24 cellular contexts compared by ENCODE assay signal in genomic region chr9:86328153-86328552, GRCh38.
"Had no signal": no experiment of that assay in that cellular context is flagged by ENCODE, and none has a peak within 500 bp of the region (broad histone marks: within the 10 kb centered on the region; RNA-seq: fewer than 3 reads in every experiment).

No MANE protein-coding gene starts in this region.

- DNase-seq: activated CD4-positive, alpha-beta memory T cell treated with anti-CD3 and anti-CD28 coated beads, Interleukin-2, amount 10 ng/mL, durations not matched to agents 7 days and 5 days; activated CD4-positive, alpha-beta T cell treated with anti-CD3 and anti-CD28 coated beads for 4 hours; activated CD4-positive, CD25-positive, alpha-beta regulatory T cell; activated naive CD4-positive, alpha-beta T cell; colonic mucosa; dorsolateral prefrontal cortex; effector memory CD8-positive, alpha-beta T cell; glutamatergic neuron; hippocampal formation; right cardiac atrium; stimulated activated CD4-positive, alpha-beta T cell treated with anti-CD3 and anti-CD28 coated beads, Interleukin-12 subunit alpha, Interleukin-12 subunit beta, amount 100 ng/mL, for 4 hours; stimulated activated CD4-positive, alpha-beta T cell treated with anti-CD3 and anti-CD28 coated beads, Interleukin-4, amount 100 ng/mL, for 4 hours; stimulated activated naive CD8-positive, alpha-beta T cell treated with anti-CD3 and anti-CD28 coated beads, Interleukin-15, Interleukin-2, amounts not matched to agents 100 U/mL and 50 U/mL, for 24 hours; upper lobe of left lung had no signal

- H3K27ac Mint-ChIP-seq: activated CD4-positive, alpha-beta memory T cell treated with anti-CD3 and anti-CD28 coated beads, Interleukin-2, amount 10 ng/mL, durations not matched to agents 7 days and 5 days; activated T-helper 2 cell treated with anti-CD3 and anti-CD28 coated beads, Interferon-gamma antibody, Interleukin-2, Interleukin-4, amounts not matched to agents 10 μg/mL and 5 μg/mL and 100 μg/mL, durations not matched to agents 14 hours and 24 hours and 36 hours; natural killer cell treated with Interleukin-12 subunit alpha and Interleukin-12 subunit beta and Interleukin-15 and Interleukin-18, amount 100 ng/mL, for 72 hours; T-helper 1 cell treated with Interleukin-12 subunit alpha and Interleukin-12 subunit beta and Interleukin-4 antibody, amounts not matched to agents 30 μg/mL and 1 μg/mL, for 36 hours had no signal

- H3K27me3 ChIP-seq: adrenal gland, ascending aorta, colonic mucosa, dorsolateral prefrontal cortex, esophagus muscularis mucosa, upper lobe of left lung had no signal

- ATAC-seq: effector memory CD8-positive, alpha-beta T cell; natural killer cell treated with Interleukin-12 subunit alpha and Interleukin-12 subunit beta and Interleukin-15 and Interleukin-18, amount 100 ng/mL, for 72 hours; right cardiac atrium; stimulated activated naive CD8-positive, alpha-beta T cell treated with anti-CD3 and anti-CD28 coated beads, Interleukin-15, Interleukin-2, amounts not matched to agents 100 U/mL and 50 U/mL, for 24 hours had no signal

- H2AFZ ChIP-seq: parathyroid adenoma had no signal

- H3K4me3 Mint-ChIP-seq: activated CD4-positive, alpha-beta memory T cell treated with anti-CD3 and anti-CD28 coated beads, Interleukin-2, amount 10 ng/mL, durations not matched to agents 7 days and 5 days; activated naive CD8-positive, alpha-beta T cell; central memory CD8-positive, alpha-beta T cell; effector memory CD8-positive, alpha-beta T cell; natural killer cell treated with Interleukin-12 subunit alpha and Interleukin-12 subunit beta and Interleukin-15 and Interleukin-18, amount 100 ng/mL, for 72 hours; T-helper 1 cell treated with Interleukin-12 subunit alpha and Interleukin-12 subunit beta and Interleukin-4 antibody, amounts not matched to agents 30 μg/mL and 1 μg/mL, for 36 hours had no signal

- H3K9me3 ChIP-seq: adrenal gland, ascending aorta, colonic mucosa, esophagus muscularis mucosa, upper lobe of left lung had no signal

- H3K4me1 ChIP-seq: ascending aorta, colonic mucosa, esophagus muscularis mucosa, parathyroid adenoma, upper lobe of left lung had no signal

- H3K4me3 ChIP-seq: adrenal gland, ascending aorta, colonic mucosa, dorsolateral prefrontal cortex, esophagus muscularis mucosa, upper lobe of left lung had no signal

- FAIRE-seq: frontal cortex had no signal

- H3K9me3 Mint-ChIP-seq: activated CD4-positive, alpha-beta memory T cell treated with anti-CD3 and anti-CD28 coated beads, Interleukin-2, amount 10 ng/mL, durations not matched to agents 7 days and 5 days; central memory CD8-positive, alpha-beta T cell; effector memory CD8-positive, alpha-beta T cell; T-helper 1 cell treated with Interleukin-12 subunit alpha and Interleukin-12 subunit beta and Interleukin-4 antibody, amounts not matched to agents 30 μg/mL and 1 μg/mL, for 36 hours had no signal

- H3K27ac ChIP-seq: ascending aorta, colonic mucosa, esophagus muscularis mucosa, parathyroid adenoma, upper lobe of left lung had no signal

- H3K27me3 Mint-ChIP-seq: activated CD4-positive, alpha-beta memory T cell treated with anti-CD3 and anti-CD28 coated beads, Interleukin-2, amount 10 ng/mL, durations not matched to agents 7 days and 5 days; activated naive CD8-positive, alpha-beta T cell; central memory CD8-positive, alpha-beta T cell; effector memory CD8-positive, alpha-beta T cell; natural killer cell treated with Interleukin-12 subunit alpha and Interleukin-12 subunit beta and Interleukin-15 and Interleukin-18, amount 100 ng/mL, for 72 hours had no signal

- H3K9ac ChIP-seq: parathyroid adenoma had no signal
